Comparison of ENCODE assay signal across 1 cellular context in the genomic region with DNA sequence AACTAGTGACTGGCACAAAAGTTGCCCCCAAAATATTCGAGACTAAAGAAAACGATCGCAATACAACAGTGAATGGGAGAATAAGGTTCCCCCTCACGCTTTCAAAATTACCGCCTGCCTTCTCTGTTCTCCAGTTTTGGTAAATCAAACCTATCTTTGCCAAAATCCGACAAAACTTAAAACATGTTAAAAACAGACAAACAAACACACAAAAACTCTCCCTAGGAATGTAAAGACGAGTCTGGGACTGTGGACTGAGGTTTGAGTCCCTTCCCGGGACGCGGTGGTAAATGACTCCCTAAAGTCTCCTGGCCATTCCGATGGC.
TF ChIP-seq lines count a peak whose summit lies in the region.

No MANE protein-coding gene starts in this region.

TF ChIP-seq in K562, 482 proteins besides CTCF, POLR2A, EP300 and RAD21:
- TF ChIP-seq ZNF507 (tag; conservative IDR thresholded peaks at IDR 0.05) (0 out of 2 replicates have a peak, but pooled peaks have one; percentile 20), NR2C2 (CRISPR knock-in tag; IDR thresholded peaks at IDR 0.05) (no peak), NR2C2 (tag; IDR thresholded peaks at IDR 0.05) (0 out of 2 replicates have a peak, but pooled peaks have one; percentile 93)
- TF ChIP-seq, protein P1, sequence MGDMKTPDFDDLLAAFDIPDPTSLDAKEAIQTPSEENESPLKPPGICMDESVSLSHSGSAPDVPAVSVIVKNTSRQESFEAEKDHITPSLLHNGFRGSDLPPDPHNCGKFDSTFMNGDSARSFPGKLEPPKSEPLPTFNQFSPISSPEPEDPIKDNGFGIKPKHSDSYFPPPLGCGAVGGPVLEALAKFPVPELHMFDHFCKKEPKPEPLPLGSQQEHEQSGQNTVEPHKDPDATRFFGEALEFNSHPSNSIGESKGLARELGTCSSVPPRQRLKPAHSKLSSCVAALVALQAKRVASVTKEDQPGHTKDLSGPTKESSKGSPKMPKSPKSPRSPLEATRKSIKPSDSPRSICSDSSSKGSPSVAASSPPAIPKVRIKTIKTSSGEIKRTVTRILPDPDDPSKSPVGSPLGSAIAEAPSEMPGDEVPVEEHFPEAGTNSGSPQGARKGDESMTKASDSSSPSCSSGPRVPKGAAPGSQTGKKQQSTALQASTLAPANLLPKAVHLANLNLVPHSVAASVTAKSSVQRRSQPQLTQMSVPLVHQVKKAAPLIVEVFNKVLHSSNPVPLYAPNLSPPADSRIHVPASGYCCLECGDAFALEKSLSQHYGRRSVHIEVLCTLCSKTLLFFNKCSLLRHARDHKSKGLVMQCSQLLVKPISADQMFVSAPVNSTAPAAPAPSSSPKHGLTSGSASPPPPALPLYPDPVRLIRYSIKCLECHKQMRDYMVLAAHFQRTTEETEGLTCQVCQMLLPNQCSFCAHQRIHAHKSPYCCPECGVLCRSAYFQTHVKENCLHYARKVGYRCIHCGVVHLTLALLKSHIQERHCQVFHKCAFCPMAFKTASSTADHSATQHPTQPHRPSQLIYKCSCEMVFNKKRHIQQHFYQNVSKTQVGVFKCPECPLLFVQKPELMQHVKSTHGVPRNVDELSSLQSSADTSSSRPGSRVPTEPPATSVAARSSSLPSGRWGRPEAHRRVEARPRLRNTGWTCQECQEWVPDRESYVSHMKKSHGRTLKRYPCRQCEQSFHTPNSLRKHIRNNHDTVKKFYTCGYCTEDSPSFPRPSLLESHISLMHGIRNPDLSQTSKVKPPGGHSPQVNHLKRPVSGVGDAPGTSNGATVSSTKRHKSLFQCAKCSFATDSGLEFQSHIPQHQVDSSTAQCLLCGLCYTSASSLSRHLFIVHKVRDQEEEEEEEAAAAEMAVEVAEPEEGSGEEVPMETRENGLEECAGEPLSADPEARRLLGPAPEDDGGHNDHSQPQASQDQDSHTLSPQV (IDR thresholded peaks at IDR 0.05), result no peak
